Comparison of ENCODE assay signal across 2 cellular contexts in the genomic region with DNA sequence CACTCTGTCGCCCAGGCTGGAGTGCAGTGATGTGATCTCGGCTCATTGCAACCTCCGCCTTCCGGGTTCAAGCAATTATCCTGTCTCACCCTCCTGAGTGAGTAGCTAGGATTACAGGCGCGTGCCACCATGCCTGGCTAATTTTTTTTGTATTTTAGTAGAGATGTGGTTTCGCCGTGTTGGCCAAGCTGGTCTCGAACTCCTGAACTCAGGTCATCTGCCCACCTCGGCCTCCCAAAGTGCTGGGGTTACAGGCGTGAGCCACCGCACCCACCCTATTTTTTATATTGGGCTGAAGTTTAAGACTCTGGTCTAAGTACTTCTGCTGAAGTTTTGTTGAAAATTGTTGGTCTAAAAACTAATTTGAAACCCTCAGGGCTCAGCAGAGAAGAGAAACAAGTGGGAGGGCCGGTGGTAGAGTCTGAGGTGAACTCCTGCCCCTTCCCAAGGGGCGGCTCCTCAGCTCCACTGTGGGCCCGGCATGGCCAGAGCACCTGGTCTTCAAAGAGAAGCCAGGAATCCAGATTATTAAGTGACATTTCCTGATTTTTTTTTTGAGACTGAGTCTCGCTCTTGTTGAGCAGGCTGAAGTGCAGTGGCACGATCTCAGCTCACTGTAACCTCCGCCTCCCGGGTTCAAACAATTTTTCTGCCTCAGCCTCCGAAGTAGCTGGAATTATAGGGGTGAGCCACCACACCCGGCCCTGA.
TF ChIP-seq lines count a peak whose summit lies in the region.

No MANE protein-coding gene starts in this region.

TF ChIP-seq in HEK293, 187 proteins besides CTCF, POLR2A, EP300 and RAD21:
- TF ChIP-seq ZNF10 (tag by site-specific recombination; IDR thresholded peaks at IDR 0.05) (no peak), SP2 (tag by site-specific recombination; IDR thresholded peaks at IDR 0.05) (0 out of 2 replicates have a peak, but pooled peaks have one; percentile 8)

TF ChIP-seq in HepG2, 621 proteins besides CTCF, POLR2A, EP300 and RAD21:
- 0 out of 2 replicates have a peak, but pooled peaks have one; percentile 31 for TF ChIP-seq ZNF430 (CRISPR knock-in tag; IDR thresholded peaks at IDR 0.05)
- no peak for TF ChIP-seq ZSCAN29 (CRISPR knock-in tag; conservative IDR thresholded peaks at IDR 0.05)
